ENCODE assay signal across 8 cellular contexts in genomic region chr6:123803862-123804681, GRCh38. TPM values are rescaled to one million over a fixed set of nuclear protein-coding genes. Genes with fewer than 3 reads are reported as not detected.
DNase-seq lines count a peak whose midpoint lies in the region; ATAC-seq, FAIRE-seq and TF ChIP-seq lines count a peak whose summit lies in the region.

TSS of gene NKAIN2 (plus strand) at chr6:123803865.

- no peak for TF ChIP-seq POLR2A in HCT116 (IDR thresholded peaks at IDR 0.05; ENCODE audit: borderline replicate concordance, extremely low read depth, insufficient read depth, insufficient read length)
- no peak for TF ChIP-seq POLR2A in prostate gland (IDR thresholded peaks at IDR 0.05)

- no peaks in the 10 kb centered on the region for H3K79me2 ChIP-seq in HCT116 (ENCODE audit: insufficient read depth, low read length)
- H3K79me2 ChIP-seq in hepatocyte: no peaks in the 10 kb centered on the region

- intact Hi-C loops in HCT116 (cut with micrococcal nuclease) (loop anchor here (5.0 kb wide), 1 partner anchor 1048 kb away; no protein-coding TSS in a partner anchor), prostate gland (cut with DNase I) (loop anchor here (10.0 kb wide), 1 partner anchor 991 kb away; no protein-coding TSS in a partner anchor)

- H3K4me3 Mint-ChIP-seq in activated naive CD8-positive, alpha-beta T cell treated with anti-CD3 and anti-CD28 coated beads, Interleukin-2, amount 50 U/mL, for 24 hours: peak within 1 kb of the TSS; percentile 56

- TF ChIP-seq CTCF in HCT116 (IDR thresholded peaks at IDR 0.05 in 2 of 3, conservative IDR thresholded peaks at IDR 0.05 in 1 of 3; ENCODE audit: borderline replicate concordance in 1 of 3, insufficient read depth in 1 of 3, low read depth in 2 of 3, low read length in 2 of 3) (no peak), hepatocyte (IDR thresholded peaks at IDR 0.05; ENCODE audit: poor library complexity) (no peak), prostate gland (IDR thresholded peaks at IDR 0.05) (no peak), D721Med (IDR thresholded peaks at IDR 0.05; ENCODE audit: insufficient read depth, missing control alignments) (no peak)

- H3K9me3 Mint-ChIP-seq in activated naive CD8-positive, alpha-beta T cell treated with anti-CD3 and anti-CD28 coated beads, Interleukin-2, amount 50 U/mL, for 24 hours: no peaks in the 10 kb centered on the region

- no peak within 1 kb of the TSS for H3K27ac Mint-ChIP-seq in activated naive CD8-positive, alpha-beta T cell treated with anti-CD3 and anti-CD28 coated beads, Interleukin-2, amount 50 U/mL, for 24 hours

- peaks cover 32% of the 10 kb centered on the region for H3K27me3 ChIP-seq in HCT116 (ENCODE audit: insufficient read depth, low read length)
- H3K27me3 ChIP-seq in hepatocyte: peaks cover 69% of the 10 kb centered on the region
- H3K27me3 ChIP-seq in prostate gland (replicated peaks; ENCODE audit: insufficient read depth): no peaks in the 10 kb centered on the region

- peaks cover 6% of the 10 kb centered on the region for H3K4me1 Mint-ChIP-seq in activated naive CD8-positive, alpha-beta T cell treated with anti-CD3 and anti-CD28 coated beads, Interleukin-2, amount 50 U/mL, for 24 hours

- H3K4me3 ChIP-seq in HCT116 (replicated peaks in 1 of 2; ENCODE audit: low read depth in 1 of 2, low read length in 2 of 2) (no peak within 1 kb of the TSS), hepatocyte (peak within 1 kb of the TSS; percentile 76), prostate gland (peak within 1 kb of the TSS; percentile 16 to 34)

- DNase-seq in NCI-H187 (lab: John Stamatoyannopoulos, UW) (peak; percentile 71 to 75), NCI-H187 treated with DMSO at 0.1 percent for 48 hours (lab: John Stamatoyannopoulos, UW) (no peak), HCT116 (ENCODE audit: low read depth, low spot score) (no peak), NCI-H1930 (lab: John Stamatoyannopoulos, UW) (peak; percentile 38 to 58), hepatocyte (ENCODE audit: low spot score) (peak; percentile 49), prostate gland (ENCODE audit: low spot score) (no peak), D721Med (ENCODE audit: insufficient read length, low spot score) (no peak)
- no peak for DNase-seq in activated naive CD8-positive, alpha-beta T cell treated with anti-CD3 and anti-CD28 coated beads, Interleukin-2, amount 50 U/mL, for 24 hours

- CTCF ChIA-PET in HCT116 (lab: Charles Lee): no interaction called here

- H3K9me2 ChIP-seq in HCT116 (ENCODE audit: insufficient read depth) (no peaks in the 10 kb centered on the region), hepatocyte (replicated peaks; ENCODE audit: insufficient read depth) (no peaks in the 10 kb centered on the region)

- no peaks in the 10 kb centered on the region for H3K36me3 Mint-ChIP-seq in activated naive CD8-positive, alpha-beta T cell treated with anti-CD3 and anti-CD28 coated beads, Interleukin-2, amount 50 U/mL, for 24 hours (ENCODE audit: low read depth)

- H3K9me3 ChIP-seq in HCT116 (ENCODE audit: control insufficient read depth in 1 of 2, insufficient read depth in 1 of 2, low read depth in 1 of 2, low read length in 2 of 2) (no peaks in the 10 kb centered on the region), hepatocyte (ENCODE audit: low read depth) (no peaks in the 10 kb centered on the region), prostate gland (no peaks in the 10 kb centered on the region)

- no peak for ATAC-seq in HCT116
- peak; percentile 30 for ATAC-seq in activated naive CD8-positive, alpha-beta T cell treated with anti-CD3 and anti-CD28 coated beads, Interleukin-2, amount 50 U/mL, for 24 hours

- no peak within 1 kb of the TSS for H2AFZ ChIP-seq in HCT116 (ENCODE audit: low read depth, low read length, poor library complexity, severe bottlenecking)
- H2AFZ ChIP-seq in hepatocyte: peak within 1 kb of the TSS; percentile 70

- no peaks in the 10 kb centered on the region for H3K36me3 ChIP-seq in HCT116 (ENCODE audit: control insufficient read depth in 1 of 2, insufficient read depth in 2 of 2, low read length in 2 of 2)
- no peaks in the 10 kb centered on the region for H3K36me3 ChIP-seq in hepatocyte (replicated peaks; ENCODE audit: insufficient read depth, low read depth)
- H3K36me3 ChIP-seq in prostate gland: no peaks in the 10 kb centered on the region

- BruUV-seq in HCT116 (replicated peaks; lab: Mats Ljungman, UMichigan): no TSS peak

- H4K20me1 ChIP-seq in HCT116 (ENCODE audit: insufficient read depth) (no peaks in the 10 kb centered on the region), hepatocyte (ENCODE audit: insufficient read depth, poor library complexity, severe bottlenecking) (no peaks in the 10 kb centered on the region)

- H3K4me1 ChIP-seq in HCT116 (ENCODE audit: control insufficient read depth in 1 of 2, insufficient read depth in 2 of 2, low read length in 2 of 2): no peaks in the 10 kb centered on the region
- H3K4me1 ChIP-seq in hepatocyte (ENCODE audit: insufficient read depth): no peaks in the 10 kb centered on the region
- H3K4me1 ChIP-seq in prostate gland (replicated peaks): peaks cover 5% of the 10 kb centered on the region

- no peak within 1 kb of the TSS for H3K9ac ChIP-seq in HCT116 (ENCODE audit: low read length)

- H3K4me2 ChIP-seq in HCT116 (ENCODE audit: low read length) (peak within 1 kb of the TSS; percentile 57; the same call in 1 of the 2 replicates), hepatocyte (peak within 1 kb of the TSS; percentile 94)

- H3K27me3 Mint-ChIP-seq in activated naive CD8-positive, alpha-beta T cell treated with anti-CD3 and anti-CD28 coated beads, Interleukin-2, amount 50 U/mL, for 24 hours: peaks cover 37% of the 10 kb centered on the region

- whole genome bisulfite sequencing in hepatocyte (ENCODE audit: low lambda C conversion rate, missing lambda C conversion rate): 7% methylated on average over 46 of the region's 49 CpGs
- WGBS in prostate gland: 7% methylated on average over 19 of the region's 49 CpGs

- POLR2A ChIA-PET in HCT116 (lab: Charles Lee): no interaction called here

- no peak within 1 kb of the TSS for H3K27ac ChIP-seq in HCT116 (ENCODE audit: low read depth, low read length)
- no peak within 1 kb of the TSS for H3K27ac ChIP-seq in hepatocyte
- no peak within 1 kb of the TSS for H3K27ac ChIP-seq in prostate gland

- FAIRE-seq in D721Med (lab: Jason Lieb, UNC): no peak

- no peak for TF ChIP-seq RAD21 in HCT116 (IDR thresholded peaks at IDR 0.05; ENCODE audit: low read depth)

- RAD21 ChIA-PET in HCT116 (lab: Charles Lee; ENCODE audit: low non-redundant PET in 1 of 2, low total read pairs in 2 of 2, uncharacterized antibody in 2 of 2, unreplicated experiment in 2 of 2): no interaction called here

TF ChIP-seq in HCT116, 20 proteins besides CTCF, POLR2A, EP300 and RAD21:
- TF ChIP-seq SIN3A (IDR thresholded peaks at IDR 0.05; ENCODE audit: low read depth): no peak

RNA-seq across cellular contexts. Expression of gene NKAIN2, which starts in this region (rescaled TPM):
- total RNA-seq in HCT116 (2021; ENCODE audit: unreplicated experiment) (not detected), hepatocyte (1.3 and 2.6 TPM in 2 replicates), prostate gland (under 1 TPM in 1 of 2 donors, not detected in 1; 0.68 TPM)
- polyA plus RNA-seq in HCT116 (2012): 0.01 TPM in 1 of 2 replicates, not detected in the other
- polyA plus RNA-seq in hepatocyte: 0.48 and 2.2 TPM in 2 replicates

Comparison
In these comparisons a context has a peak if more than half of its experiments do, and no peak if none do; other contexts are left out.
1. DNase-seq: peak in NCI-H187 (2 of 2), NCI-H1930 (2 of 2) and hepatocyte (single experiment); none in NCI-H187 treated with DMSO at 0.1 percent for 48 hours (single experiment), HCT116 (single experiment), activated naive CD8-positive, alpha-beta T cell treated with anti-CD3 and anti-CD28 coated beads, Interleukin-2, amount 50 U/mL, for 24 hours (single experiment), prostate gland (single experiment) and D721Med (single experiment).
2. H3K4me3 ChIP-seq: peak in hepatocyte (single experiment) and prostate gland (2 of 2); none in HCT116 (0 of 2).